Comparison of ENCODE assay signal across 10 cellular contexts in genomic region chr5:94469889-94470288, GRCh38.
A peak's percentile ranks its signal among the peaks of the same experiment; 100 is the strongest.
DNase-seq lines count a peak whose midpoint lies in the region; TF ChIP-seq lines count a peak whose summit lies in the region.
"Had no signal": no experiment of that assay in that cellular context is flagged by ENCODE, and none has a peak within 500 bp of the region (broad histone marks: within the 10 kb centered on the region; RNA-seq: fewer than 3 reads in every experiment).

No MANE protein-coding gene starts in this region.

- no peaks in the 10 kb centered on the region for H3F3A ChIP-seq in SK-N-SH (replicated peaks; ENCODE audit: insufficient read depth)

- CTCF ChIA-PET in SK-N-SH (lab: Yijun Ruan, JAX): interaction anchor here (0.6 to 2.1 kb wide), 8 partner anchors 19 to 424 kb away, joined by 3 to 12 read pairs (median 4); no protein-coding TSS in a partner anchor
- CTCF ChIA-PET in activated naive CD4-positive, alpha-beta T cell treated with anti-CD3 and anti-CD28 coated beads for 36 hours (lab: Charles Lee): no interaction called here

- no peaks in the 10 kb centered on the region for H3K9me3 ChIP-seq in SK-N-SH

- peak overlapping the region in 1 of 2 experiments; percentile 33; a peak in 2 of 4 replicates for H3K4me3 ChIP-seq in SK-N-SH (ENCODE audit: low read depth in 2 of 2, low read length in 1 of 2)

- H3K36me3 ChIP-seq in SK-N-SH (replicated peaks in 1 of 2; ENCODE audit: control insufficient read depth in 1 of 2, insufficient read depth in 2 of 2, low read length in 1 of 2): no peaks in the 10 kb centered on the region

- peak overlapping the region; percentile 5; the same call in 1 of the 2 replicates for H2AFZ ChIP-seq in SK-N-SH (ENCODE audit: low read depth)

- H3K4me2 ChIP-seq in SK-N-SH: peak overlapping the region; percentile 40

- no peaks in the 10 kb centered on the region for H3K36me3 Mint-ChIP-seq in nephron progenitor cell (ENCODE audit: low read depth)
- no peaks in the 10 kb centered on the region for H3K36me3 Mint-ChIP-seq in activated naive CD4-positive, alpha-beta T cell treated with anti-CD3 and anti-CD28 coated beads for 36 hours (ENCODE audit: low read depth)

- H3K4me1 ChIP-seq in SK-N-SH (ENCODE audit: control insufficient read depth in 1 of 2, insufficient read depth in 2 of 2, low read depth in 1 of 2, low read length in 1 of 2): peaks cover 0 to 37% of the 10 kb centered on the region in 2 experiments; a peak in 2 of 4 replicates

- no peaks in the 10 kb centered on the region for H3K9me3 Mint-ChIP-seq in nephron progenitor cell
- no peaks in the 10 kb centered on the region for H3K9me3 Mint-ChIP-seq in activated naive CD4-positive, alpha-beta T cell treated with anti-CD3 and anti-CD28 coated beads for 36 hours

- H3K27me3 Mint-ChIP-seq in nephron progenitor cell (ENCODE audit: low read depth, poor library complexity): no peaks in the 10 kb centered on the region
- no peaks in the 10 kb centered on the region for H3K27me3 Mint-ChIP-seq in activated naive CD4-positive, alpha-beta T cell treated with anti-CD3 and anti-CD28 coated beads for 36 hours (ENCODE audit: low read depth)
- H3K27me3 Mint-ChIP-seq: activated CD4-positive, alpha-beta T cell treated with anti-CD3 and anti-CD28 coated beads for 36 hours had no signal

- POLR2A ChIA-PET in SK-N-SH (lab: Yijun Ruan, JAX): interaction anchor here (0.6 to 1.8 kb wide), 5 partner anchors 9 to 887 kb away, joined by 3 to 6 read pairs (median 3); partner anchors contain the start of gene NR2F1

- in situ Hi-C loops in GM13977 (cut with MboI; ENCODE audit: low pct_unique_long_range_greater_than_20kb, low sequenced_read_pairs, unreplicated experiment): no loop called here

- peaks cover 17% of the 10 kb centered on the region for H3K4me1 Mint-ChIP-seq in nephron progenitor cell
- H3K4me1 Mint-ChIP-seq in activated naive CD4-positive, alpha-beta T cell treated with anti-CD3 and anti-CD28 coated beads for 36 hours (ENCODE audit: low read depth): no peaks in the 10 kb centered on the region
- H3K4me1 Mint-ChIP-seq: activated CD4-positive, alpha-beta T cell treated with anti-CD3 and anti-CD28 coated beads for 36 hours had no signal

- intact Hi-C loops in activated naive CD4-positive, alpha-beta T cell treated with anti-CD3 and anti-CD28 coated beads for 36 hours (cut with micrococcal nuclease): no loop called here

- no peaks in the 10 kb centered on the region for H3K27me3 ChIP-seq in SK-N-SH (ENCODE audit: insufficient read depth)

- no peaks in the 10 kb centered on the region for H3K9me2 ChIP-seq in SK-N-SH

- DNase-seq in Daoy (ENCODE audit: low read depth) (peak; percentile 8), NCI-H1105 treated with DMSO at 0.1 percent for 48 hours (lab: John Stamatoyannopoulos, UW) (peak; percentile 46), SK-N-SH (peak; percentile 55), nephron progenitor cell (peak; percentile 8), GM13977 (ENCODE audit: low spot score) (no peak), islet precursor cell (no peak)
- DNase-seq in stimulated activated CD4-positive, alpha-beta T cell treated with anti-CD3 and anti-CD28 coated beads, Interleukin-1b, Interleukin-23, amount 100 ng/mL, for 48 hours: no peak
- DNase-seq in activated naive CD4-positive, alpha-beta T cell treated with anti-CD3 and anti-CD28 coated beads for 36 hours: no peak
- DNase-seq: activated CD4-positive, alpha-beta T cell treated with anti-CD3 and anti-CD28 coated beads for 36 hours; DND-41 had no signal

- 3% methylated on average over 4 of the region's 4 CpGs for WGBS in SK-N-SH (ENCODE audit: low lambda C conversion rate)

- peak overlapping the region; percentile 25 to 97; a peak in 3 of 4 replicates for H3K27ac ChIP-seq in SK-N-SH (ENCODE audit: low read depth in 2 of 2, low read length in 1 of 2)

- no peak overlapping the region for H3K9ac ChIP-seq in SK-N-SH

- peak; percentile 55 for TF ChIP-seq RAD21 in SK-N-SH (IDR thresholded peaks at IDR 0.05; ENCODE audit: low read length)

- H4K20me1 ChIP-seq in SK-N-SH (ENCODE audit: insufficient read depth): no peaks in the 10 kb centered on the region

- no peak overlapping the region for H3K27ac Mint-ChIP-seq in nephron progenitor cell
- H3K27ac Mint-ChIP-seq in activated naive CD4-positive, alpha-beta T cell treated with anti-CD3 and anti-CD28 coated beads for 36 hours: no peak overlapping the region
- H3K27ac Mint-ChIP-seq: activated CD4-positive, alpha-beta T cell treated with anti-CD3 and anti-CD28 coated beads for 36 hours had no signal

- H3K4me3 Mint-ChIP-seq in nephron progenitor cell: no peak overlapping the region
- H3K4me3 Mint-ChIP-seq in activated naive CD4-positive, alpha-beta T cell treated with anti-CD3 and anti-CD28 coated beads for 36 hours: no peak overlapping the region
- H3K4me3 Mint-ChIP-seq: activated CD4-positive, alpha-beta T cell treated with anti-CD3 and anti-CD28 coated beads for 36 hours had no signal

- H3K79me2 ChIP-seq in SK-N-SH (ENCODE audit: insufficient read depth): no peaks in the 10 kb centered on the region

- no peak for TF ChIP-seq CTCF in SK-N-SH (IDR thresholded peaks at IDR 0.05)
- TF ChIP-seq CTCF in nephron progenitor cell (IDR thresholded peaks at IDR 0.05): no peak
- TF ChIP-seq CTCF in GM13977 (IDR thresholded peaks at IDR 0.05; ENCODE audit: extremely low read depth, insufficient read depth, missing control alignments): no peak

- peak; percentile 97 to 100 for TF ChIP-seq EP300 in SK-N-SH (IDR thresholded peaks at IDR 0.05; ENCODE audit: borderline replicate concordance in 1 of 2, low read depth in 1 of 2, low read length in 1 of 2)

TF ChIP-seq in SK-N-SH, 30 proteins besides CTCF, POLR2A, EP300 and RAD21 (continues in another document):
- peak; percentile 1; the same call in 1 of the 2 replicates for TF ChIP-seq SMC3 (IDR thresholded peaks at IDR 0.05; ENCODE audit: low read depth, low read length)
- TF ChIP-seq TCF12 (IDR thresholded peaks at IDR 0.05): peak; percentile 99
- peak; percentile 94 for TF ChIP-seq PBX3 (IDR thresholded peaks at IDR 0.05)
- no peak; the same call in 1 of the 2 replicates for TF ChIP-seq MEF2A (IDR thresholded peaks at IDR 0.05; ENCODE audit: borderline replicate concordance, low read depth)
- 0 out of 2 replicates have a peak, but pooled peaks have one; percentile 28 for TF ChIP-seq RXRA (IDR thresholded peaks at IDR 0.05; ENCODE audit: borderline replicate concordance, low read depth)
- no peak for TF ChIP-seq RFX5 (IDR thresholded peaks at IDR 0.05; ENCODE audit: low read length)
- peak; percentile 95 for TF ChIP-seq FOXJ3 (CRISPR knock-in tag; IDR thresholded peaks at IDR 0.05)
- TF ChIP-seq FOSL2 (IDR thresholded peaks at IDR 0.05; ENCODE audit: borderline replicate concordance, low read depth): 0 out of 2 replicates have a peak, but pooled peaks have one; percentile 12
- no peak for TF ChIP-seq IRF3 (IDR thresholded peaks at IDR 0.05; ENCODE audit: low read depth, low read length)
- peak; percentile 54 for TF ChIP-seq MAX (IDR thresholded peaks at IDR 0.05; ENCODE audit: low read depth)
- TF ChIP-seq GATA2 (CRISPR knock-in tag; IDR thresholded peaks at IDR 0.05): peak; percentile 99
- TF ChIP-seq REST (IDR thresholded peaks at IDR 0.05; ENCODE audit: low read depth, low read length): no peak; the same call in 1 of the 2 replicates
- TF ChIP-seq GABPA (IDR thresholded peaks at IDR 0.05; ENCODE audit: low read depth): no peak

Comparison
In these comparisons a context has a peak if more than half of its experiments do, and no peak if none do; other contexts are left out.
1. DNase-seq: peak in Daoy (single experiment), NCI-H1105 treated with DMSO at 0.1 percent for 48 hours (single experiment), SK-N-SH (single experiment) and nephron progenitor cell (single experiment); none in GM13977 (single experiment), islet precursor cell (single experiment), stimulated activated CD4-positive, alpha-beta T cell treated with anti-CD3 and anti-CD28 coated beads, Interleukin-1b, Interleukin-23, amount 100 ng/mL, for 48 hours (single experiment) and activated naive CD4-positive, alpha-beta T cell treated with anti-CD3 and anti-CD28 coated beads for 36 hours (single experiment).